8 cellular contexts compared by ENCODE assay signal in genomic region chr3:62318752-62319569, GRCh38. TPM values are rescaled to one million over a fixed set of nuclear protein-coding genes. Genes with fewer than 3 reads are reported as not detected.
A peak's percentile ranks its signal among the peaks of the same experiment; 100 is the strongest.
DNase-seq lines count a peak whose midpoint lies in the region; ATAC-seq and TF ChIP-seq lines count a peak whose summit lies in the region.

No MANE protein-coding gene starts in this region.

- ATAC-seq in HG02588 (IDR thresholded peaks at IDR 0.05; ENCODE audit: unreplicated experiment), result peak; percentile 98

- TF ChIP-seq CTCF in colonic mucosa (IDR thresholded peaks at IDR 0.05), result no peak

- no peak overlapping the region for H3K27ac ChIP-seq in colonic mucosa

- H3K9me3 ChIP-seq in colonic mucosa, result no peaks in the 10 kb centered on the region

- no peaks in the 10 kb centered on the region for H3K36me3 ChIP-seq in colonic mucosa

- peak; percentile 43 for DNase-seq in NCI-H2029 treated with DMSO at 0.1 percent for 48 hours (lab: John Stamatoyannopoulos, UW)
- peak; percentile 86 for DNase-seq in activated CD4-positive, alpha-beta T cell treated with anti-CD3 and anti-CD28 coated beads for 48 hours
- peak; percentile 80 for DNase-seq in colonic mucosa
- DNase-seq in kidney tubule cell (ENCODE audit: low spot score), result peak; percentile 90
- DNase-seq in stimulated activated CD4-positive, alpha-beta T cell treated with anti-CD3 and anti-CD28 coated beads, Interleukin-15, amount 100 ng/mL, for 24 hours, result peak; percentile 80
- no peak for DNase-seq in NCI-H1105 treated with DMSO at 0.1 percent for 48 hours (lab: John Stamatoyannopoulos, UW)

- H3K4me3 ChIP-seq in GM08714 (ENCODE audit: low read length), result peak overlapping the region; percentile 60; the same call in 1 of the 2 replicates
- H3K4me3 ChIP-seq in colonic mucosa, result peak overlapping the region; percentile 46

- H3K9ac ChIP-seq in colonic mucosa (ENCODE audit: low read depth in 2 of 2, low read length in 2 of 2), result peak overlapping the region in 1 of 2 donors; percentile 8

- intact Hi-C loops in colonic mucosa (cut with DNase I), result no loop called here

- H3K4me1 ChIP-seq in colonic mucosa, result no peaks in the 10 kb centered on the region

- no peaks in the 10 kb centered on the region for H3K27me3 ChIP-seq in colonic mucosa

RNA-seq across cellular contexts. Expression of gene FEZF2, which starts 54.4 kb away (rescaled TPM):
- total RNA-seq in colonic mucosa, result not detected
